In genomic region chr6:6002809-6003333, GRCh38 we compare ENCODE assay signal across 10 cellular contexts. TPM values are rescaled to one million over a fixed set of nuclear protein-coding genes. Genes with fewer than 3 reads are reported as not detected.
DNase-seq lines count a peak whose midpoint lies in the region; ATAC-seq and TF ChIP-seq lines count a peak whose summit lies in the region.
"Had no signal": no experiment of that assay in that cellular context is flagged by ENCODE, and none has a peak within 500 bp of the region (broad histone marks: within the 10 kb centered on the region; RNA-seq: fewer than 3 reads in every experiment).

No MANE protein-coding gene starts in this region.

- ATAC-seq in naive thymus-derived CD4-positive, alpha-beta T cell: no peak
- no peak for ATAC-seq in HG02885 (IDR thresholded peaks at IDR 0.05; ENCODE audit: poor library complexity, unreplicated experiment)

- POLR2A ChIA-PET in A673 (lab: Charles Lee; ENCODE audit: low non-redundant PET): no interaction called here
- POLR2A ChIA-PET in HEK293 (lab: Yijun Ruan, JAX): interaction anchor here (0.6 to 1.2 kb wide), 2 partner anchors 8 to 29 kb away, joined by 3 read pairs; no protein-coding TSS in a partner anchor
- POLR2A ChIA-PET in naive thymus-derived CD4-positive, alpha-beta T cell (lab: Charles Lee): interaction anchor here (1.4 kb wide), 1 partner anchor 8 kb away, joined by 4 read pairs; no protein-coding TSS in a partner anchor

- peaks cover 24% of the 10 kb centered on the region for H3K4me1 ChIP-seq in A673 (ENCODE audit: insufficient read depth, low read length, poor library complexity, severe bottlenecking)
- H3K4me1 ChIP-seq in HEK293 (ENCODE audit: control insufficient read depth, insufficient read depth, low read length): peaks cover 6% of the 10 kb centered on the region
- peaks cover 15 to 63% of the 10 kb centered on the region in 2 donors for H3K4me1 ChIP-seq in naive thymus-derived CD4-positive, alpha-beta T cell (ENCODE audit: control insufficient read depth in 2 of 2, insufficient read depth in 2 of 2, low read length in 2 of 2)

- peaks cover 100% of the 10 kb centered on the region for H3K27me3 Mint-ChIP-seq in brain
- peaks cover 85 to 98% (median 90%) of the 10 kb centered on the region in 5 donors for H3K27me3 Mint-ChIP-seq in naive thymus-derived CD4-positive, alpha-beta T cell

- H3K9me3 Mint-ChIP-seq in brain: peaks cover 3 to 9% (median 9%) of the 10 kb centered on the region in 5 experiments
- H3K9me3 Mint-ChIP-seq in naive thymus-derived CD4-positive, alpha-beta T cell: peaks cover 0 to 51% (median 21%) of the 10 kb centered on the region in 11 donors

- H3K4me3 Mint-ChIP-seq in brain: peak overlapping the region; percentile 79 to 97 (median 91)
- peak overlapping the region; percentile 46 to 90 (median 77) for H3K4me3 Mint-ChIP-seq in naive thymus-derived CD4-positive, alpha-beta T cell

- H3K36me3 Mint-ChIP-seq in brain: peaks cover 14% of the 10 kb centered on the region
- H3K36me3 Mint-ChIP-seq in naive thymus-derived CD4-positive, alpha-beta T cell: peaks cover 0 to 34% (median 6%) of the 10 kb centered on the region in 5 donors

- CTCF ChIA-PET in A673 (lab: Charles Lee): no interaction called here
- CTCF ChIA-PET in HEK293 (lab: Yijun Ruan, JAX): interaction anchor here (1.2 kb wide), 1 partner anchor 35 kb away, joined by 3 read pairs; no protein-coding TSS in a partner anchor
- CTCF ChIA-PET in naive thymus-derived CD4-positive, alpha-beta T cell (lab: Charles Lee): interaction anchor here (1.0 kb wide), 1 partner anchor 560 kb away, joined by 3 read pairs; no protein-coding TSS in a partner anchor

- H3K9me3 ChIP-seq in A673 (ENCODE audit: low read depth, low read length, poor library complexity, severe bottlenecking): no peaks in the 10 kb centered on the region
- no peaks in the 10 kb centered on the region for H3K9me3 ChIP-seq in HEK293 (ENCODE audit: control insufficient read depth, insufficient read depth, low read depth, low read length)
- H3K9me3 ChIP-seq in naive thymus-derived CD4-positive, alpha-beta T cell (ENCODE audit: control insufficient read depth in 2 of 3, low read length in 3 of 3): peaks cover 0 to 15% (median 3%) of the 10 kb centered on the region in 3 experiments

- peak overlapping the region; percentile 48 to 100 (median 93) for H3K27ac Mint-ChIP-seq in brain
- H3K27ac Mint-ChIP-seq in naive thymus-derived CD4-positive, alpha-beta T cell: peak overlapping the region in 7 of 9 donors; percentile 20 to 81 (median 52)

- TF ChIP-seq CTCF in A673 (conservative IDR thresholded peaks at IDR 0.05; ENCODE audit: low read depth, low read length) (no peak), HEK293 (tag by site-specific recombination; IDR thresholded peaks at IDR 0.05) (no peak), brain (conservative IDR thresholded peaks at IDR 0.05) (no peak)

- H3K36me3 ChIP-seq in A673 (ENCODE audit: insufficient read depth, low read length, poor library complexity, severe bottlenecking) (peaks cover 21% of the 10 kb centered on the region), HEK293 (ENCODE audit: control insufficient read depth in 2 of 2, insufficient read depth in 1 of 2, low read length in 2 of 2) (peaks cover 7 to 24% of the 10 kb centered on the region in 2 experiments)
- no peaks in the 10 kb centered on the region for H3K36me3 ChIP-seq in naive thymus-derived CD4-positive, alpha-beta T cell (ENCODE audit: control insufficient read depth in 2 of 3, insufficient read depth in 3 of 3, low read length in 3 of 3)

- no peaks in the 10 kb centered on the region for H3K27me3 ChIP-seq in A673 (replicated peaks; ENCODE audit: insufficient read depth, low read depth, low read length, poor library complexity)
- peaks cover 77 to 90% of the 10 kb centered on the region in 2 donors for H3K27me3 ChIP-seq in naive thymus-derived CD4-positive, alpha-beta T cell (ENCODE audit: control insufficient read depth in 2 of 2, insufficient read depth in 2 of 2, low read length in 2 of 2)

- BruUV-seq in A673 (replicated peaks; lab: Mats Ljungman, UMichigan): no TSS peak

- intact Hi-C loops in A673 (cut with micrococcal nuclease; ENCODE audit: unreplicated experiment): no loop called here
- intact Hi-C loops in naive thymus-derived CD4-positive, alpha-beta T cell (cut with micrococcal nuclease): loop anchor here (5.0 to 10.0 kb wide), 6 partner anchors 336 to 1986 kb away; partner anchors contain the start of genes BMP6 (in 1 of the 2) and DSP (in 1 of the 2)

- H3K4me1 Mint-ChIP-seq in brain: peaks cover 77% of the 10 kb centered on the region
- H3K4me1 Mint-ChIP-seq in naive thymus-derived CD4-positive, alpha-beta T cell: peaks cover 47 to 89% (median 74%) of the 10 kb centered on the region in 7 donors

- DNase-seq in A673 (ENCODE audit: low spot score) (no peak), NCI-H510A treated with DMSO at 0.1 percent for 48 hours (lab: John Stamatoyannopoulos, UW) (no peak), GF-D8 (lab: John Stamatoyannopoulos, UW) (no peak), A172 (ENCODE audit: low spot score) (no peak)
- DNase-seq in naive thymus-derived CD4-positive, alpha-beta T cell: no peak
- DNase-seq: DMS 273 treated with DMSO at 0.1 percent for 48 hours had no signal

- H3K27ac ChIP-seq in A673 (ENCODE audit: low read depth, low read length, poor library complexity, severe bottlenecking) (peak overlapping the region; percentile 87), HEK293 (ENCODE audit: extremely low read depth, low read depth, low read length) (peak overlapping the region; percentile 90; the same call in 1 of the 2 replicates)
- H3K27ac ChIP-seq in naive thymus-derived CD4-positive, alpha-beta T cell (ENCODE audit: low read depth, low read length): no peak overlapping the region

- H3K4me3 ChIP-seq in A673 (ENCODE audit: low read depth, low read length, poor library complexity, severe bottlenecking): peak overlapping the region; percentile 66
- peak overlapping the region; percentile 68 for H3K4me3 ChIP-seq in HEK293 (ENCODE audit: low read depth, low read length)
- peak overlapping the region; percentile 46 for H3K4me3 ChIP-seq in naive thymus-derived CD4-positive, alpha-beta T cell (ENCODE audit: low read length)

TF ChIP-seq in HEK293, 187 proteins besides CTCF, POLR2A, EP300 and RAD21:
- TF ChIP-seq, protein P1, sequence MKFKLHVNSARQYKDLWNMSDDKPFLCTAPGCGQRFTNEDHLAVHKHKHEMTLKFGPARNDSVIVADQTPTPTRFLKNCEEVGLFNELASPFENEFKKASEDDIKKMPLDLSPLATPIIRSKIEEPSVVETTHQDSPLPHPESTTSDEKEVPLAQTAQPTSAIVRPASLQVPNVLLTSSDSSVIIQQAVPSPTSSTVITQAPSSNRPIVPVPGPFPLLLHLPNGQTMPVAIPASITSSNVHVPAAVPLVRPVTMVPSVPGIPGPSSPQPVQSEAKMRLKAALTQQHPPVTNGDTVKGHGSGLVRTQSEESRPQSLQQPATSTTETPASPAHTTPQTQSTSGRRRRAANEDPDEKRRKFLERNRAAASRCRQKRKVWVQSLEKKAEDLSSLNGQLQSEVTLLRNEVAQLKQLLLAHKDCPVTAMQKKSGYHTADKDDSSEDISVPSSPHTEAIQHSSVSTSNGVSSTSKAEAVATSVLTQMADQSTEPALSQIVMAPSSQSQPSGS (tag by site-specific recombination; IDR thresholded peaks at IDR 0.05; ENCODE audit: low read depth): no peak
- no peak for TF ChIP-seq KLF7 (tag by site-specific recombination; IDR thresholded peaks at IDR 0.05; ENCODE audit: borderline replicate concordance)
- no peak for TF ChIP-seq GLIS1 (tag by site-specific recombination; IDR thresholded peaks at IDR 0.05)
- TF ChIP-seq, protein P2, sequence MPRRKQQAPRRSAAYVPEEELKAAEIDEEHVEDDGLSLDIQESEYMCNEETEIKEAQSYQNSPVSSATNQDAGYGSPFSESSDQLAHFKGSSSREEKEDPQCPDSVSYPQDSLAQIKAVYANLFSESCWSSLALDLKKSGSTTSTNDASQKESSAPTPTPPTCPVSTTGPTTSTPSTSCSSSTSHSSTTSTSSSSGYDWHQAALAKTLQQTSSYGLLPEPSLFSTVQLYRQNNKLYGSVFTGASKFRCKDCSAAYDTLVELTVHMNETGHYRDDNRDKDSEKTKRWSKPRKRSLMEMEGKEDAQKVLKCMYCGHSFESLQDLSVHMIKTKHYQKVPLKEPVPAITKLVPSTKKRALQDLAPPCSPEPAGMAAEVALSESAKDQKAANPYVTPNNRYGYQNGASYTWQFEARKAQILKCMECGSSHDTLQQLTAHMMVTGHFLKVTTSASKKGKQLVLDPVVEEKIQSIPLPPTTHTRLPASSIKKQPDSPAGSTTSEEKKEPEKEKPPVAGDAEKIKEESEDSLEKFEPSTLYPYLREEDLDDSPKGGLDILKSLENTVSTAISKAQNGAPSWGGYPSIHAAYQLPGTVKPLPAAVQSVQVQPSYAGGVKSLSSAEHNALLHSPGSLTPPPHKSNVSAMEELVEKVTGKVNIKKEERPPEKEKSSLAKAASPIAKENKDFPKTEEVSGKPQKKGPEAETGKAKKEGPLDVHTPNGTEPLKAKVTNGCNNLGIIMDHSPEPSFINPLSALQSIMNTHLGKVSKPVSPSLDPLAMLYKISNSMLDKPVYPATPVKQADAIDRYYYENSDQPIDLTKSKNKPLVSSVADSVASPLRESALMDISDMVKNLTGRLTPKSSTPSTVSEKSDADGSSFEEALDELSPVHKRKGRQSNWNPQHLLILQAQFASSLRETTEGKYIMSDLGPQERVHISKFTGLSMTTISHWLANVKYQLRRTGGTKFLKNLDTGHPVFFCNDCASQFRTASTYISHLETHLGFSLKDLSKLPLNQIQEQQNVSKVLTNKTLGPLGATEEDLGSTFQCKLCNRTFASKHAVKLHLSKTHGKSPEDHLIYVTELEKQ (tag by site-specific recombination; IDR thresholded peaks at IDR 0.05; ENCODE audit: borderline replicate concordance): no peak
- TF ChIP-seq ZNF2 (tag by site-specific recombination; IDR thresholded peaks at IDR 0.05): no peak

RNA-seq across cellular contexts. Expression of gene NRN1, which starts 3.9 kb away (rescaled TPM):
- 37.0 and 46.1 TPM in 2 replicates for total RNA-seq in A673 (2021)
- polyA plus RNA-seq in brain (ENCODE audit: insufficient read depth, low read depth, low replicate concordance): 44.2 TPM
- total RNA-seq in naive thymus-derived CD4-positive, alpha-beta T cell: 1 to 10 TPM in 2 of 5 experiments, under 1 TPM in 2, not detected in 1; 0.19 to 9.1 (median 0.70) TPM
- under 1 TPM in 1 of 2 donors, not detected in 1; 0.34 TPM for polyA plus RNA-seq in naive thymus-derived CD4-positive, alpha-beta T cell
- 6.5 and 8.7 TPM in 2 replicates for total RNA-seq in A172 (2014; rRNA removed; shearing (Covaris generic))
- total RNA-seq: bronchial epithelial cell had no signal
